In the genomic region with DNA sequence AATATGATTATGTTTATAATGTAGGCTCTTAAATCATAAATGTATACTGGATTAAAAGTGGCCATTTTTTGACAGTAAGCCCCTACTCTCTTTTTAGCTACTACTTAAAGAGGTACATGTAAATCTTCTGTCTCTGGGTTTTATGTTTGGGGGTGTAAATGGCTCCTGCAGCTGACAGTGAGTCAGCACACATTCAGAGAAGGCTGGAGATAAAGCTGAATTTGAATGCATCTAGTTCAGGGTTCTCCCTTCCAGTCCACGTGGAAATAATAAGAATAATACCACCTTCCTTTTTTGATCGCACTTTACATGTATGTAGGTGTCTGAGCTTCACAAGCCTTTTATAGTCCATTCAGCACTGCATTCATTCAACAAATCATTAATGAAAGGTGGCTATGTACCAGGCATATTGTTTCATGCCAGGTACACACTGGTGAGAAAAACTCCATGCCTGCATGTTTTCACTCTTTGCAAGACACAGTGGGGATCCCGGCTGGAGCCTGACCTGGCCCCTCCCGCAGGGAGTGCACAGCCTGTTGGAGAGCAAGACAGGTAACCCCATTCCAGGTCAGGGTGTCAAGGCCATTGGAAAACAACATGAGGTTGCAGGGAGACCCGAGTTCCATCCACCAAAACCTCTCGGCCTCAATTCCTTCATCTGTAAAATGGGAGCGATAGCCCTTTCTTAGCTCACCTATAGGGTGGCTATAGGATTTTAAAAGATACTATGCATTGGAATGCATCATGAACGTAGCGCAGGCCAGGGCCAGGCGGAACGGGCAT, we compare ENCODE assay signal across 1 cellular context.
TF ChIP-seq lines count a peak whose summit lies in the region.

No MANE protein-coding gene starts in this region.

TF ChIP-seq in GM23338, 12 proteins besides CTCF, POLR2A, EP300 and RAD21 (continued from another document):
- TF ChIP-seq, protein P1, sequence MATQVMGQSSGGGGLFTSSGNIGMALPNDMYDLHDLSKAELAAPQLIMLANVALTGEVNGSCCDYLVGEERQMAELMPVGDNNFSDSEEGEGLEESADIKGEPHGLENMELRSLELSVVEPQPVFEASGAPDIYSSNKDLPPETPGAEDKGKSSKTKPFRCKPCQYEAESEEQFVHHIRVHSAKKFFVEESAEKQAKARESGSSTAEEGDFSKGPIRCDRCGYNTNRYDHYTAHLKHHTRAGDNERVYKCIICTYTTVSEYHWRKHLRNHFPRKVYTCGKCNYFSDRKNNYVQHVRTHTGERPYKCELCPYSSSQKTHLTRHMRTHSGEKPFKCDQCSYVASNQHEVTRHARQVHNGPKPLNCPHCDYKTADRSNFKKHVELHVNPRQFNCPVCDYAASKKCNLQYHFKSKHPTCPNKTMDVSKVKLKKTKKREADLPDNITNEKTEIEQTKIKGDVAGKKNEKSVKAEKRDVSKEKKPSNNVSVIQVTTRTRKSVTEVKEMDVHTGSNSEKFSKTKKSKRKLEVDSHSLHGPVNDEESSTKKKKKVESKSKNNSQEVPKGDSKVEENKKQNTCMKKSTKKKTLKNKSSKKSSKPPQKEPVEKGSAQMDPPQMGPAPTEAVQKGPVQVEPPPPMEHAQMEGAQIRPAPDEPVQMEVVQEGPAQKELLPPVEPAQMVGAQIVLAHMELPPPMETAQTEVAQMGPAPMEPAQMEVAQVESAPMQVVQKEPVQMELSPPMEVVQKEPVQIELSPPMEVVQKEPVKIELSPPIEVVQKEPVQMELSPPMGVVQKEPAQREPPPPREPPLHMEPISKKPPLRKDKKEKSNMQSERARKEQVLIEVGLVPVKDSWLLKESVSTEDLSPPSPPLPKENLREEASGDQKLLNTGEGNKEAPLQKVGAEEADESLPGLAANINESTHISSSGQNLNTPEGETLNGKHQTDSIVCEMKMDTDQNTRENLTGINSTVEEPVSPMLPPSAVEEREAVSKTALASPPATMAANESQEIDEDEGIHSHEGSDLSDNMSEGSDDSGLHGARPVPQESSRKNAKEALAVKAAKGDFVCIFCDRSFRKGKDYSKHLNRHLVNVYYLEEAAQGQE (IDR thresholded peaks at IDR 0.05; ENCODE audit: unreplicated experiment), result no peak
